ENCODE assay signal across 8 cellular contexts in genomic region chr13:20924758-20925394, GRCh38. TPM values are rescaled to one million over a fixed set of nuclear protein-coding genes. Genes with fewer than 3 reads are reported as not detected.
A peak's percentile ranks its signal among the peaks of the same experiment; 100 is the strongest.
DNase-seq lines count a peak whose midpoint lies in the region; ATAC-seq and TF ChIP-seq lines count a peak whose summit lies in the region.

No MANE protein-coding gene starts in this region.

- intact Hi-C loops in activated CD4-positive, alpha-beta T cell treated with anti-CD3 and anti-CD28 coated beads for 36 hours (cut with DNase I, micrococcal nuclease), result loop anchor here (1.0 to 10.0 kb wide), 8 partner anchors 97 to 743 kb away; partner anchors contain the start of gene GJB2 (in 1 of the 2)
- intact Hi-C loops in right lobe of liver (cut with DNase I), result loop anchor here in 1 of 2 donors (10.0 kb wide), 1 partner anchor 210 kb away; no protein-coding TSS in a partner anchor

- H3K27me3 ChIP-seq in right lobe of liver, result no peaks in the 10 kb centered on the region

- POLR2A ChIA-PET in activated CD4-positive, alpha-beta T cell treated with anti-CD3 and anti-CD28 coated beads for 36 hours (lab: Charles Lee), result interaction anchor here (0.5 to 0.6 kb wide), 3 partner anchors 16 to 212 kb away, joined by 3 to 4 read pairs (median 3); no protein-coding TSS in a partner anchor

- CTCF ChIA-PET in activated CD4-positive, alpha-beta T cell treated with anti-CD3 and anti-CD28 coated beads for 36 hours (lab: Charles Lee), result interaction anchor here (0.6 to 8.3 kb wide), 22 partner anchors 9 to 1291 kb away, joined by 3 to 64 read pairs (median 4); no protein-coding TSS in a partner anchor

- no peaks in the 10 kb centered on the region for H3K36me3 ChIP-seq in right lobe of liver

- peak; percentile 42 for ATAC-seq in activated CD4-positive, alpha-beta T cell treated with anti-CD3 and anti-CD28 coated beads for 36 hours
- ATAC-seq in right lobe of liver, result peak; percentile 70 to 79 (median 72)
- ATAC-seq in HG02970 (IDR thresholded peaks at IDR 0.05; ENCODE audit: low FRiP score, unreplicated experiment), result no peak

- no peak overlapping the region for H3K4me3 Mint-ChIP-seq in activated CD4-positive, alpha-beta T cell treated with anti-CD3 and anti-CD28 coated beads for 36 hours

- in situ Hi-C loops in GM13976 (cut with MboI; ENCODE audit: low sequenced_read_pairs, unreplicated experiment), result loop anchor here (10.0 to 25.0 kb wide), 3 partner anchors 220 to 738 kb away; partner anchors contain the start of genes GJB2 and IL17D

- H3K9me3 ChIP-seq in right lobe of liver, result no peaks in the 10 kb centered on the region

- peak; percentile 66 for DNase-seq in GM13976 (ENCODE audit: low spot score)
- DNase-seq in NCI-H510A treated with DMSO at 0.1 percent for 48 hours (lab: John Stamatoyannopoulos, UW), result peak; percentile 39
- DNase-seq in activated CD4-positive, alpha-beta T cell treated with anti-CD3 and anti-CD28 coated beads for 36 hours, result peak; percentile 88
- peak; percentile 94 for DNase-seq in choroid plexus epithelial cell (ENCODE audit: low read depth)
- peak; percentile 65 to 73 (median 69) for DNase-seq in right lobe of liver
- peak; percentile 24 to 46 (median 34) for DNase-seq in stimulated activated CD4-positive, alpha-beta T cell treated with anti-CD3 and anti-CD28 coated beads, TNF-alpha, amount 100 ng/mL, for 1 hour (ENCODE audit: low read depth in 3 of 3, low spot score in 1 of 3)

- H3K4me3 ChIP-seq in choroid plexus epithelial cell (ENCODE audit: low read depth, low read length) (no peak overlapping the region), right lobe of liver (no peak overlapping the region)

- no peaks in the 10 kb centered on the region for H3K36me3 Mint-ChIP-seq in activated CD4-positive, alpha-beta T cell treated with anti-CD3 and anti-CD28 coated beads for 36 hours (ENCODE audit: low read depth)

- TF ChIP-seq POLR2A in right lobe of liver (IDR thresholded peaks at IDR 0.05), result no peak

- H3K4me1 Mint-ChIP-seq in activated CD4-positive, alpha-beta T cell treated with anti-CD3 and anti-CD28 coated beads for 36 hours, result no peaks in the 10 kb centered on the region

- peak; percentile 93 for TF ChIP-seq CTCF in 22Rv1 (IDR thresholded peaks at IDR 0.05)
- peak; percentile 62 for TF ChIP-seq CTCF in GM13976 (IDR thresholded peaks at IDR 0.05; ENCODE audit: borderline replicate concordance, control extremely low read depth, extremely low read depth, insufficient read depth, missing control alignments)
- peak; percentile 92 for TF ChIP-seq CTCF in choroid plexus epithelial cell (conservative IDR thresholded peaks at IDR 0.05; ENCODE audit: low read depth, low read length)
- TF ChIP-seq CTCF in right lobe of liver (IDR thresholded peaks at IDR 0.05), result peak; percentile 67 to 83 (median 77)

- no peaks in the 10 kb centered on the region for H3K9me3 Mint-ChIP-seq in activated CD4-positive, alpha-beta T cell treated with anti-CD3 and anti-CD28 coated beads for 36 hours (ENCODE audit: low read depth)

- H3K4me1 ChIP-seq in right lobe of liver, result no peaks in the 10 kb centered on the region

- H3K27ac ChIP-seq in 22Rv1, result no peak overlapping the region
- no peak overlapping the region for H3K27ac ChIP-seq in right lobe of liver

- WGBS in right lobe of liver (ENCODE audit: insufficient coverage, low coverage, low lambda C conversion rate, missing lambda C conversion rate), result 35% methylated on average over 3 of the region's 3 CpGs

- no peak overlapping the region for H3K27ac Mint-ChIP-seq in activated CD4-positive, alpha-beta T cell treated with anti-CD3 and anti-CD28 coated beads for 36 hours

- no peaks in the 10 kb centered on the region for H3K27me3 Mint-ChIP-seq in activated CD4-positive, alpha-beta T cell treated with anti-CD3 and anti-CD28 coated beads for 36 hours

RNA-seq across cellular contexts. Expression of gene XPO4, which starts 22.3 kb away (rescaled TPM):
- total RNA-seq in activated CD4-positive, alpha-beta T cell treated with anti-CD3 and anti-CD28 coated beads for 36 hours, result 10 to 100 TPM; 22.8 to 26.4 TPM
- total RNA-seq in right lobe of liver, result 1 to 10 TPM; 4.4 to 9.9 (median 7.2) TPM

Comparison
In these comparisons a context has a peak if more than half of its experiments do, and no peak if none do; other contexts are left out.
1. DNase-seq: peak in every context shown above with its lines; median percentile 94 in choroid plexus epithelial cell; 88 in activated CD4-positive, alpha-beta T cell treated with anti-CD3 and anti-CD28 coated beads for 36 hours; 69 in right lobe of liver; 66 in GM13976; 39 in NCI-H510A treated with DMSO at 0.1 percent for 48 hours; 34 in stimulated activated CD4-positive, alpha-beta T cell treated with anti-CD3 and anti-CD28 coated beads, TNF-alpha, amount 100 ng/mL, for 1 hour.